In genomic region chr14:105474478-105475268, GRCh38 we compare ENCODE assay signal across 8 cellular contexts. TPM values are rescaled to one million over a fixed set of nuclear protein-coding genes. Genes with fewer than 3 reads are reported as not detected.
DNase-seq lines count a peak whose midpoint lies in the region; ATAC-seq, FAIRE-seq and TF ChIP-seq lines count a peak whose summit lies in the region.

TSS of gene CRIP2 (plus strand) at chr14:105474821. CDS start at chr14:105474863, 42 bp downstream.

- peaks cover 11% of the 10 kb centered on the region for H3K4me1 Mint-ChIP-seq in central memory CD8-positive, alpha-beta T cell

- H3K9me3 ChIP-seq in Panc1 (ENCODE audit: control insufficient read depth, insufficient read depth, low read depth, low read length) (no peaks in the 10 kb centered on the region), kidney (ENCODE audit: control insufficient read depth in 1 of 2, low read length in 2 of 2) (no peaks in the 10 kb centered on the region)

- intact Hi-C loops in Panc1 (cut with micrococcal nuclease; ENCODE audit: unreplicated experiment) (no loop called here), kidney (cut with DNase I) (no loop called here)

- BruUV-seq in Panc1 (replicated peaks; lab: Mats Ljungman, UMichigan): no TSS peak

- in situ Hi-C loops in Panc1 (cut with HindIII; ENCODE audit: low pct_unique_long_range_greater_than_20kb, low sequenced_read_pairs): no loop called here

- no peak within 1 kb of the TSS for H3K27ac Mint-ChIP-seq in central memory CD8-positive, alpha-beta T cell (ENCODE audit: low read depth)

- H3K36me3 ChIP-seq in Panc1 (ENCODE audit: control insufficient read depth, insufficient read depth, low read length) (no peaks in the 10 kb centered on the region; the same call in 1 of the 2 replicates), kidney (ENCODE audit: control insufficient read depth in 1 of 2, insufficient read depth in 2 of 2, low read length in 2 of 2) (peaks cover 0 to 2% of the 10 kb centered on the region in 2 donors)

- H3K4me3 ChIP-seq in Panc1 (ENCODE audit: low read depth in 2 of 2, low read length in 2 of 2) (peak within 1 kb of the TSS; percentile 65 to 67), kidney (ENCODE audit: low read length in 2 of 2) (peak within 1 kb of the TSS; percentile 65 to 71)

- H3K4me1 ChIP-seq in Panc1 (ENCODE audit: control insufficient read depth, insufficient read depth, low read length) (peaks cover 38% of the 10 kb centered on the region), kidney (ENCODE audit: control insufficient read depth in 1 of 2, insufficient read depth in 1 of 2, low read depth in 1 of 2, low read length in 2 of 2) (peaks cover 14 to 38% of the 10 kb centered on the region in 2 donors)

- no peaks in the 10 kb centered on the region for H3K27me3 ChIP-seq in Panc1 (ENCODE audit: control insufficient read depth, insufficient read depth, low read length)

- no peaks in the 10 kb centered on the region for H3K9me3 Mint-ChIP-seq in central memory CD8-positive, alpha-beta T cell

- CTCF ChIA-PET in Panc1 (lab: Charles Lee): no interaction called here

- peak within 1 kb of the TSS; percentile 48 to 84 for H3K9ac ChIP-seq in kidney (ENCODE audit: low read length in 2 of 2)

- DNase-seq in AG08396 (ENCODE audit: low spot score): peak; percentile 94
- no peak for DNase-seq in Panc1 (ENCODE audit: low read depth, low spot score)
- no peak for DNase-seq in central memory CD8-positive, alpha-beta T cell (ENCODE audit: low spot score in 2 of 2)
- no peak for DNase-seq in kidney
- DNase-seq in stimulated activated CD8-positive, alpha-beta memory T cell treated with anti-CD3 and anti-CD28 coated beads, Interleukin-4, amount 100 ng/mL, for 48 hours: peak; percentile 45
- no peak for DNase-seq in NAMALWA (ENCODE audit: low spot score)
- no peak for DNase-seq in T1000 (lab: John Stamatoyannopoulos, UW)

- peak within 1 kb of the TSS; percentile 82 for H3K27ac ChIP-seq in Panc1 (ENCODE audit: low read length)
- peak within 1 kb of the TSS; percentile 91 to 97 for H3K27ac ChIP-seq in kidney (ENCODE audit: low read depth in 2 of 2, low read length in 2 of 2)

- peak within 1 kb of the TSS; percentile 78 for H3K4me3 Mint-ChIP-seq in central memory CD8-positive, alpha-beta T cell

- FAIRE-seq in kidney (lab: Jason Lieb, UNC): no peak

- POLR2A ChIA-PET in Panc1 (lab: Charles Lee): interaction anchor here (0.7 kb wide), 1 partner anchor 10 kb away, joined by 7 read pairs; no protein-coding TSS in a partner anchor

- peaks cover 12% of the 10 kb centered on the region for H3K36me3 Mint-ChIP-seq in central memory CD8-positive, alpha-beta T cell (ENCODE audit: insufficient read depth)

- no peaks in the 10 kb centered on the region for H3K27me3 Mint-ChIP-seq in central memory CD8-positive, alpha-beta T cell

- TF ChIP-seq CTCF in Panc1 (IDR thresholded peaks at IDR 0.05): peak; percentile 5; the same call in 1 of the 2 replicates
- no peak for TF ChIP-seq CTCF in kidney (IDR thresholded peaks at IDR 0.05; ENCODE audit: borderline replicate concordance, extremely low read depth, insufficient read depth)

- ATAC-seq in GM19455 (IDR thresholded peaks at IDR 0.05; ENCODE audit: unreplicated experiment) (peak; percentile 49), Panc1 (peak; percentile 46)
- peak; percentile 22 for ATAC-seq in central memory CD8-positive, alpha-beta T cell (replicated peaks; ENCODE audit: extremely low read depth, poor library complexity, severe bottlenecking)

RNA-seq across cellular contexts. Expression of gene CRIP2, which starts in this region (rescaled TPM):
- total RNA-seq in Panc1 (2021; ENCODE audit: unreplicated experiment) (280 TPM), kidney (357 TPM)
- polyA plus RNA-seq in Panc1 (2012; ENCODE audit: insufficient read length): 1,001 TPM
- polyA plus RNA-seq in kidney (ENCODE audit: insufficient read depth, low read depth, low replicate concordance): 338 TPM

Comparison
In these comparisons a context has a peak if more than half of its experiments do, and no peak if none do; other contexts are left out.
1. DNase-seq: peak in AG08396 (single experiment) and stimulated activated CD8-positive, alpha-beta memory T cell treated with anti-CD3 and anti-CD28 coated beads, Interleukin-4, amount 100 ng/mL, for 48 hours (single experiment); none in Panc1 (single experiment), central memory CD8-positive, alpha-beta T cell (0 of 2), kidney (single experiment), NAMALWA (single experiment) and T1000 (single experiment).
2. Peak in every context shown above with its lines, with median percentiles within 50 percentile points of each other: ATAC-seq.